8 cellular contexts compared by ENCODE assay signal in genomic region chr6:28597217-28597835, GRCh38.
DNase-seq lines count a peak whose midpoint lies in the region; ATAC-seq and TF ChIP-seq lines count a peak whose summit lies in the region.

No MANE protein-coding gene starts in this region.

- TF ChIP-seq CTCF in HCT116 (IDR thresholded peaks at IDR 0.05 in 2 of 3, conservative IDR thresholded peaks at IDR 0.05 in 1 of 3; ENCODE audit: borderline replicate concordance in 1 of 3, insufficient read depth in 1 of 3, low read depth in 2 of 3, low read length in 2 of 3) = no peak
- no peak for TF ChIP-seq CTCF in Panc1 (IDR thresholded peaks at IDR 0.05)
- no peak for TF ChIP-seq CTCF in retinal pigment epithelial cell (conservative IDR thresholded peaks at IDR 0.05; ENCODE audit: low read depth, low read length)
- no peak for TF ChIP-seq CTCF in MM.1S (IDR thresholded peaks at IDR 0.05; ENCODE audit: low read length)

- H3K4me2 ChIP-seq in HCT116 (ENCODE audit: low read length) = peak overlapping the region; percentile 84
- no peak overlapping the region for H3K4me2 ChIP-seq in MM.1S (ENCODE audit: low read depth, low read length)

- H4K20me1 ChIP-seq in HCT116 (ENCODE audit: insufficient read depth) (no peaks in the 10 kb centered on the region), MM.1S (ENCODE audit: insufficient read depth, low read length) (no peaks in the 10 kb centered on the region)

- 0 out of 2 replicates have a peak, but pooled peaks have one; percentile 7 for TF ChIP-seq RAD21 in HCT116 (IDR thresholded peaks at IDR 0.05; ENCODE audit: low read depth)

- intact Hi-C loops in HCT116 (cut with micrococcal nuclease) = loop anchor here (5.0 kb wide), 3 partner anchors 55 to 1440 kb away; no protein-coding TSS in a partner anchor
- intact Hi-C loops in Panc1 (cut with micrococcal nuclease; ENCODE audit: unreplicated experiment) = no loop called here

- H3K9me3 ChIP-seq in HCT116 (ENCODE audit: control insufficient read depth in 1 of 2, insufficient read depth in 1 of 2, low read depth in 1 of 2, low read length in 2 of 2) (no peaks in the 10 kb centered on the region), Panc1 (ENCODE audit: control insufficient read depth, insufficient read depth, low read depth, low read length) (no peaks in the 10 kb centered on the region), MM.1S (replicated peaks; ENCODE audit: insufficient read depth, low read length) (no peaks in the 10 kb centered on the region)

- H2AFZ ChIP-seq in HCT116 (ENCODE audit: low read depth, low read length, poor library complexity, severe bottlenecking) (peak overlapping the region; percentile 92), MM.1S (ENCODE audit: low read length) (no peak overlapping the region)

- H3K27ac ChIP-seq in HCT116 (ENCODE audit: low read depth, low read length) (peak overlapping the region; percentile 72), Panc1 (ENCODE audit: low read length) (peak overlapping the region; percentile 65), MM.1S (ENCODE audit: low read length) (no peak overlapping the region)

- BruUV-seq in HCT116 (replicated peaks; lab: Mats Ljungman, UMichigan) (no TSS peak), Panc1 (replicated peaks; lab: Mats Ljungman, UMichigan) (no TSS peak)

- H3F3A ChIP-seq in MM.1S (ENCODE audit: insufficient read depth, low read length) = no peaks in the 10 kb centered on the region

- ATAC-seq in HCT116 (peak; percentile 86), Panc1 (peak; percentile 98), HG02759 (IDR thresholded peaks at IDR 0.05; ENCODE audit: unreplicated experiment) (no peak)

- H3K4me1 ChIP-seq in HCT116 (ENCODE audit: control insufficient read depth in 1 of 2, insufficient read depth in 2 of 2, low read length in 2 of 2) (peaks cover 9 to 31% of the 10 kb centered on the region in 2 experiments; a peak in 3 of 4 replicates), Panc1 (ENCODE audit: control insufficient read depth, insufficient read depth, low read length) (no peaks in the 10 kb centered on the region), MM.1S (ENCODE audit: low read length) (no peaks in the 10 kb centered on the region)

- no peaks in the 10 kb centered on the region for H3K36me3 ChIP-seq in HCT116 (ENCODE audit: control insufficient read depth in 1 of 2, insufficient read depth in 2 of 2, low read length in 2 of 2)
- H3K36me3 ChIP-seq in Panc1 (ENCODE audit: control insufficient read depth, insufficient read depth, low read length) = no peaks in the 10 kb centered on the region
- H3K36me3 ChIP-seq in MM.1S (replicated peaks; ENCODE audit: insufficient read depth, low read length) = no peaks in the 10 kb centered on the region

- POLR2A ChIA-PET in HCT116 (lab: Charles Lee) = interaction anchor here (0.5 to 1.2 kb wide), 2 partner anchors 10 to 1318 kb away, joined by 3 read pairs; no protein-coding TSS in a partner anchor
- POLR2A ChIA-PET in Panc1 (lab: Charles Lee) = no interaction called here

- TF ChIP-seq POLR2A in HCT116 (IDR thresholded peaks at IDR 0.05; ENCODE audit: borderline replicate concordance, extremely low read depth, insufficient read depth, insufficient read length) = no peak

- CTCF ChIA-PET in HCT116 (lab: Charles Lee) = interaction anchor here (1.0 to 1.1 kb wide), 2 partner anchors 8 to 9 kb away, joined by 3 to 4 read pairs; no protein-coding TSS in a partner anchor
- CTCF ChIA-PET in Panc1 (lab: Charles Lee) = interaction anchor here (0.5 kb wide), 1 partner anchor 17 kb away, joined by 6 read pairs; no protein-coding TSS in a partner anchor

- peak overlapping the region; percentile 59 for H3K9ac ChIP-seq in HCT116 (ENCODE audit: low read length)
- H3K9ac ChIP-seq in MM.1S (ENCODE audit: low read length) = no peak overlapping the region

- in situ Hi-C loops in Panc1 (cut with HindIII; ENCODE audit: low pct_unique_long_range_greater_than_20kb, low sequenced_read_pairs) = no loop called here

- H3K79me2 ChIP-seq in HCT116 (ENCODE audit: insufficient read depth, low read length) (no peaks in the 10 kb centered on the region), MM.1S (ENCODE audit: low read length) (no peaks in the 10 kb centered on the region)

- no peaks in the 10 kb centered on the region for H3K9me2 ChIP-seq in HCT116 (ENCODE audit: insufficient read depth)
- H3K9me2 ChIP-seq in MM.1S (replicated peaks; ENCODE audit: insufficient read depth, low read length) = no peaks in the 10 kb centered on the region

- RAD21 ChIA-PET in HCT116 (lab: Charles Lee; ENCODE audit: low non-redundant PET in 1 of 2, low total read pairs in 2 of 2, uncharacterized antibody in 2 of 2, unreplicated experiment in 2 of 2) = no interaction called here

- DNase-seq in AG20443 (ENCODE audit: low spot score) (peak; percentile 15), HCT116 (ENCODE audit: low read depth, low spot score) (peak; percentile 83), Panc1 (ENCODE audit: low read depth, low spot score) (peak; percentile 96), dermis blood vessel endothelial cell (peak; percentile 58), retinal pigment epithelial cell (ENCODE audit: low read depth) (no peak), MM.1S (no peak), mesenteric fat pad (ENCODE audit: low spot score) (no peak)

- H3K27me3 ChIP-seq in HCT116 (ENCODE audit: insufficient read depth, low read length) (no peaks in the 10 kb centered on the region), Panc1 (ENCODE audit: control insufficient read depth, insufficient read depth, low read length) (peaks cover 3% of the 10 kb centered on the region; the same call in 1 of the 2 replicates), MM.1S (replicated peaks; ENCODE audit: insufficient read depth, low read length) (no peaks in the 10 kb centered on the region)

- peak overlapping the region; percentile 38 to 57 for H3K4me3 ChIP-seq in HCT116 (replicated peaks in 1 of 2; ENCODE audit: low read depth in 1 of 2, low read length in 2 of 2)
- H3K4me3 ChIP-seq in Panc1 (ENCODE audit: low read depth in 2 of 2, low read length in 2 of 2) = peak overlapping the region; percentile 71 to 95
- peak overlapping the region; percentile 54 for H3K4me3 ChIP-seq in retinal pigment epithelial cell (ENCODE audit: low read length)
- H3K4me3 ChIP-seq in MM.1S (ENCODE audit: low read length) = no peak overlapping the region

TF ChIP-seq in HCT116, 20 proteins besides CTCF, POLR2A, EP300 and RAD21 (continues in another document):
- TF ChIP-seq ZNF274 (IDR thresholded peaks at IDR 0.05; ENCODE audit: low read depth, low read length) (no peak), EZH2 (IDR thresholded peaks at IDR 0.05) (no peak), ATF3 (IDR thresholded peaks at IDR 0.05) (peak; percentile 93), JUND (IDR thresholded peaks at IDR 0.05) (peak; percentile 21; the same call in 1 of the 2 replicates), EZH2phosphoT487 (IDR thresholded peaks at IDR 0.05; ENCODE audit: borderline replicate concordance) (no peak), MAX (IDR thresholded peaks at IDR 0.05) (peak; percentile 90), SP1 (IDR thresholded peaks at IDR 0.05; ENCODE audit: low read depth) (peak; percentile 41), CEBPB (IDR thresholded peaks at IDR 0.05; ENCODE audit: low read depth) (peak; percentile 39; the same call in 1 of the 2 replicates), YY1 (IDR thresholded peaks at IDR 0.05; ENCODE audit: extremely low read depth, insufficient replicate concordance, low read depth, low read length) (no peak), TCF7L2 (IDR thresholded peaks at IDR 0.05; ENCODE audit: borderline replicate concordance, extremely low read depth, insufficient read depth, insufficient read length) (peak; percentile 29), SRF (IDR thresholded peaks at IDR 0.05; ENCODE audit: low read depth) (no peak), EGR1 (IDR thresholded peaks at IDR 0.05; ENCODE audit: low read depth) (no peak), ZFX (IDR thresholded peaks at IDR 0.05) (no peak), SIN3A (IDR thresholded peaks at IDR 0.05; ENCODE audit: low read depth) (no peak), ZBTB33 (IDR thresholded peaks at IDR 0.05; ENCODE audit: extremely low read depth, insufficient replicate concordance, low read length) (no peak)

Comparison
In these comparisons a context has a peak if more than half of its experiments do, and no peak if none do; other contexts are left out.
1. DNase-seq: peak in AG20443 (single experiment), HCT116 (single experiment), Panc1 (single experiment) and dermis blood vessel endothelial cell (single experiment); none in retinal pigment epithelial cell (single experiment), MM.1S (single experiment) and mesenteric fat pad (single experiment).